ENCODE assay signal across 8 cellular contexts in genomic region chr2:219175486-219175885, GRCh38. TPM values are rescaled to one million over a fixed set of nuclear protein-coding genes. Genes with fewer than 3 reads are reported as not detected.
DNase-seq lines count a peak whose midpoint lies in the region; ATAC-seq, FAIRE-seq and TF ChIP-seq lines count a peak whose summit lies in the region.

No MANE protein-coding gene starts in this region.

- H4K20me1 ChIP-seq in DND-41 (ENCODE audit: insufficient read depth, low read length), result peaks cover 22% of the 10 kb centered on the region; the same call in 1 of the 2 replicates

- TF ChIP-seq CTCF in DND-41 (IDR thresholded peaks at IDR 0.05; ENCODE audit: borderline replicate concordance, extremely low read depth, low read length, poor library complexity, severe bottlenecking) (no peak), Panc1 (IDR thresholded peaks at IDR 0.05) (no peak), retinal pigment epithelial cell (conservative IDR thresholded peaks at IDR 0.05; ENCODE audit: low read depth, low read length) (no peak), GM13977 (IDR thresholded peaks at IDR 0.05; ENCODE audit: extremely low read depth, insufficient read depth, missing control alignments) (no peak), pancreas (IDR thresholded peaks at IDR 0.05) (no peak)

- peak overlapping the region in 1 of 2 experiments; percentile 97; a peak in 2 of 4 replicates for H3K4me3 ChIP-seq in DND-41 (ENCODE audit: low read depth in 1 of 2, low read length in 2 of 2)
- H3K4me3 ChIP-seq in Panc1 (ENCODE audit: low read depth in 2 of 2, low read length in 2 of 2), result peak overlapping the region; percentile 66 to 80
- peak overlapping the region; percentile 81 for H3K4me3 ChIP-seq in retinal pigment epithelial cell (ENCODE audit: low read length)
- peak overlapping the region in 1 of 4 donors; percentile 97 for H3K4me3 ChIP-seq in pancreas

- no peak for DNase-seq in DND-41
- DNase-seq in Panc1 (ENCODE audit: low read depth, low spot score), result no peak
- no peak for DNase-seq in epithelial cell of prostate (ENCODE audit: low read depth, low spot score)
- DNase-seq in retinal pigment epithelial cell (ENCODE audit: low read depth), result no peak
- no peak for DNase-seq in GM13977 (ENCODE audit: low spot score)
- no peak for DNase-seq in pancreas
- DNase-seq in activated CD4-positive, alpha-beta T cell treated with anti-CD3 and anti-CD28 coated beads for 48 hours, result no peak

- intact Hi-C loops in Panc1 (cut with micrococcal nuclease; ENCODE audit: unreplicated experiment), result no loop called here
- intact Hi-C loops in pancreas (cut with DNase I), result no loop called here

- H3K27me3 ChIP-seq in DND-41 (ENCODE audit: insufficient read depth, low read length, poor library complexity) (no peaks in the 10 kb centered on the region), Panc1 (ENCODE audit: control insufficient read depth, insufficient read depth, low read length) (no peaks in the 10 kb centered on the region), pancreas (no peaks in the 10 kb centered on the region)

- no peak overlapping the region for H2AFZ ChIP-seq in DND-41 (ENCODE audit: low read depth, low read length)

- no peak overlapping the region for H3K27ac ChIP-seq in DND-41 (ENCODE audit: low read length)
- peak overlapping the region; percentile 98 for H3K27ac ChIP-seq in Panc1 (ENCODE audit: low read length)
- H3K27ac ChIP-seq in epithelial cell of prostate, result peak overlapping the region; percentile 99
- H3K27ac ChIP-seq in pancreas, result peak overlapping the region in 2 of 4 donors; percentile 94 to 99

- H3K4me2 ChIP-seq in DND-41 (ENCODE audit: insufficient read depth, low read length), result peak overlapping the region; percentile 99

- ATAC-seq in DND-41 (ENCODE audit: insufficient read depth, low read depth) (no peak), Panc1 (no peak), HG02840 (IDR thresholded peaks at IDR 0.05; ENCODE audit: low FRiP score, unreplicated experiment) (no peak), pancreas (no peak)

- H3K4me1 ChIP-seq in DND-41 (ENCODE audit: insufficient read depth, low read length) (peaks cover 39% of the 10 kb centered on the region), Panc1 (ENCODE audit: control insufficient read depth, insufficient read depth, low read length) (peaks cover 10% of the 10 kb centered on the region), pancreas (peaks cover 15 to 19% (median 17%) of the 10 kb centered on the region in 3 donors)

- no TSS peak for BruUV-seq in Panc1 (replicated peaks; lab: Mats Ljungman, UMichigan)

- CTCF ChIA-PET in Panc1 (lab: Charles Lee), result interaction anchor here (0.9 kb wide), 1 partner anchor 20 kb away, joined by 3 read pairs; no protein-coding TSS in a partner anchor

- no peaks in the 10 kb centered on the region for H3K9me3 ChIP-seq in DND-41 (ENCODE audit: insufficient read depth, low read length, severe bottlenecking)
- H3K9me3 ChIP-seq in Panc1 (ENCODE audit: control insufficient read depth, insufficient read depth, low read depth, low read length), result no peaks in the 10 kb centered on the region
- no peaks in the 10 kb centered on the region for H3K9me3 ChIP-seq in pancreas

- in situ Hi-C loops in Panc1 (cut with HindIII; ENCODE audit: low pct_unique_long_range_greater_than_20kb, low sequenced_read_pairs), result no loop called here
- in situ Hi-C loops in GM13977 (cut with MboI; ENCODE audit: low pct_unique_long_range_greater_than_20kb, low sequenced_read_pairs, unreplicated experiment), result loop anchor here (10.0 kb wide), 1 partner anchor 119 kb away; no protein-coding TSS in a partner anchor

- peaks cover 54% of the 10 kb centered on the region for H3K36me3 ChIP-seq in DND-41 (ENCODE audit: insufficient read depth, low read length)
- peaks cover 2% of the 10 kb centered on the region; the same call in 1 of the 2 replicates for H3K36me3 ChIP-seq in Panc1 (ENCODE audit: control insufficient read depth, insufficient read depth, low read length)
- H3K36me3 ChIP-seq in pancreas, result peaks cover 0 to 32% (median 0%) of the 10 kb centered on the region in 3 donors

- peak overlapping the region; percentile 97 for H3K9ac ChIP-seq in DND-41 (ENCODE audit: low read depth, low read length)

- POLR2A ChIA-PET in Panc1 (lab: Charles Lee), result interaction anchor here (0.5 to 0.6 kb wide), 2 partner anchors 76 to 167 kb away, joined by 3 to 4 read pairs; no protein-coding TSS in a partner anchor

- H3K79me2 ChIP-seq in DND-41 (ENCODE audit: insufficient read depth, low read length), result peaks cover 40% of the 10 kb centered on the region

- WGBS in pancreas, 2 donors, result 70 to 73% methylated on average over 7 of the region's 7 CpGs

- FAIRE-seq in pancreas (lab: Jason Lieb, UNC), result no peak

RNA-seq across cellular contexts. Expression of gene CNPPD1, which starts 1.2 kb away (rescaled TPM):
- total RNA-seq in Panc1 (2021; ENCODE audit: unreplicated experiment) (55.7 TPM), pancreas (10 to 100 TPM; 20.1 to 32.9 (median 26.1) TPM)
- 78.3 TPM for polyA plus RNA-seq in Panc1 (2012; ENCODE audit: insufficient read length)
- 10 to 100 TPM; 23.6 to 28.0 TPM for polyA plus RNA-seq in pancreas

RNA-seq across cellular contexts. Expression of gene RETREG2, which starts 2.6 kb away (rescaled TPM):
- total RNA-seq in Panc1 (2021; ENCODE audit: unreplicated experiment) (106 TPM), pancreas (10 to 100 TPM; 38.7 to 59.4 (median 46.2) TPM)
- 107 TPM for polyA plus RNA-seq in Panc1 (2012; ENCODE audit: insufficient read length)
- 10 to 100 TPM; 31.6 to 59.0 TPM for polyA plus RNA-seq in pancreas

RNA-seq across cellular contexts. Expression of gene SLC23A3, which starts 5.7 kb away (rescaled TPM):
- total RNA-seq in Panc1 (2021; ENCODE audit: unreplicated experiment), result 3.3 TPM
- polyA plus RNA-seq in Panc1 (2012; ENCODE audit: insufficient read length), result 1.9 TPM
- 1 to 10 TPM in 1 of 6 donors, under 1 TPM in 5; 0.16 to 2.4 (median 0.68) TPM for total RNA-seq in pancreas
- polyA plus RNA-seq in pancreas, result 1 to 10 TPM; 1.8 to 3.0 TPM

RNA-seq across cellular contexts. Expression of gene NHEJ1, which starts 14.9 kb away (rescaled TPM):
- total RNA-seq in Panc1 (2021; ENCODE audit: unreplicated experiment), result 18.2 TPM
- polyA plus RNA-seq in Panc1 (2012; ENCODE audit: insufficient read length), result 17.4 TPM
- 1 to 10 TPM; 3.9 to 8.7 (median 7.4) TPM for total RNA-seq in pancreas
- polyA plus RNA-seq in pancreas, result 1 to 10 TPM; 4.1 to 4.2 TPM

RNA-seq across cellular contexts. Expression of gene ZFAND2B, which starts 31.1 kb away (rescaled TPM):
- total RNA-seq in Panc1 (2021; ENCODE audit: unreplicated experiment) (43.2 TPM), pancreas (10 to 100 TPM; 18.9 to 28.2 (median 23.6) TPM)
- polyA plus RNA-seq in Panc1 (2012; ENCODE audit: insufficient read length), result 34.0 TPM
- polyA plus RNA-seq in pancreas, result 10 to 100 TPM; 39.0 to 66.9 TPM
